ENCODE assay signal across 32 cellular contexts in the genomic region with DNA sequence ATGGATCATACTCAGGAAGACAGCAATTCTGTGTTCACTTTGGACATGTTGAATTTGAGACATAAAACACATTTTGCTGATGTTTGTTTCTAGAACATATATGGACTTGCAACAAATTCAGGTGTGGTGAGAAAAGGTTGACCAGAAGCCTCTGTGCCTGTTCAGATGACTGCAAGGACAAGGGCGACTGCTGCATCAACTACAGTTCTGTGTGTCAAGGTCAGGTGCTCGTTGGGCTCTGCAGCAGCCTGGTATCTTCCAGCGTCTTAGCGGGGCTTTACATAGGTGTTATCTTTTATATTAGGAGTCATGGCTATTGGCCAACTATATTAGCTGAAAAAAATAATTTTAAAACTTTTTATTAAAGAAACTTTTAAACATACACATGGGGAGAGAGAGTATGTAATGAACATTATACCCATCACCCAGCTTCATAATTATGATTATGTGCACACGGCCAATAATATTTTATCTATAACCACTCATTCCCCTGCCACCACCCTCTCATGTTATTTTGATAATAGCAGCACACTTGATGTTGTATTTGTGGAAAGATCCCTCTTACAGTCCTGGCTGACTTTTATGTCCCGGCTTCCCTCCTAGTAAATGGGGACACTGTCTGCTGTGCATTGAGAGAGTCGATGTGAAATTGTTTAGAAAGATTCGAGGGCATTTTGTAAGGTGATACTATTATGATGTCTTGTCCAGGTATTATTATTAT.
"Had no signal": no experiment of that assay in that cellular context is flagged by ENCODE, and none has a peak within 500 bp of the region (broad histone marks: within the 10 kb centered on the region; RNA-seq: fewer than 3 reads in every experiment).

No MANE protein-coding gene starts in this region.

- DNase-seq: activated B cell treated with CpG ODN at 0.5 μM for 24 hours; activated CD4-positive, alpha-beta T cell treated with anti-CD3 and anti-CD28 coated beads for 48 hours; activated CD4-positive, alpha-beta T cell treated with anti-CD3 and anti-CD28 coated beads, Interleukin-2, amount 50 U/mL, for 1 hour; activated CD4-positive, alpha-beta T cell treated with anti-CD3 and anti-CD28 coated beads, Interleukin-2, amount 50 U/mL, for 48 hours; activated CD8-positive, alpha-beta memory T cell treated with anti-CD3 and anti-CD28 coated beads for 24 hours; activated CD8-positive, alpha-beta T cell treated with anti-CD3 and anti-CD28 coated beads for 36 hours; activated effector memory CD4-positive, alpha-beta T cell treated with Interleukin-2 at 50 U/mL for 16 hours; activated gamma-delta T cell treated with Interleukin-2 at 50 U/mL for 16 hours; activated naive CD4-positive, alpha-beta T cell treated with anti-CD3 and anti-CD28 coated beads, Interleukin-2, amount 50 U/mL, for 16 hours; activated naive CD4-positive, alpha-beta T cell treated with Interleukin-2 at 50 U/mL for 16 hours; activated T-cell treated with anti-CD3 and anti-CD28 coated beads, Interleukin-2, amount 50 U/mL, for 4 hours; amniotic stem cell; anterior cingulate cortex; brain microvascular endothelial cell; caudate nucleus; cortex of kidney; dermis blood vessel endothelial cell; effector CD4-positive, alpha-beta T cell; effector memory CD8-positive, alpha-beta T cell; erythroblast; foreskin keratinocyte; gastrocnemius medialis; T-helper 1 cell; T-helper 17 cell; T1000; WERI-Rb-1 had no signal

- H3K4me3 ChIP-seq: esophagus muscularis mucosa, gastrocnemius medialis had no signal

- ATAC-seq: activated CD4-positive, CD25-positive, alpha-beta regulatory T cell treated with anti-CD3 and anti-CD28 coated beads, Interleukin-2, amount 50 U/mL, for 24 hours; activated CD8-positive, alpha-beta T cell treated with anti-CD3 and anti-CD28 coated beads for 36 hours; activated T-cell treated with anti-CD3 and anti-CD28 coated beads, Interleukin-2, amount 50 U/mL, for 4 hours; activated T-helper 17 cell treated with anti-CD3 and anti-CD28 coated beads, Interleukin-2, amount 50 U/mL, for 72 hours; effector memory CD8-positive, alpha-beta T cell; foreskin keratinocyte; gastrocnemius medialis; T-helper 17 cell had no signal

- H3K9me3 ChIP-seq: esophagus muscularis mucosa, gastrocnemius medialis had no signal

- H3K36me3 ChIP-seq: brain microvascular endothelial cell, gastrocnemius medialis, WERI-Rb-1 had no signal

- H3K27me3 ChIP-seq: brain microvascular endothelial cell, esophagus muscularis mucosa, foreskin keratinocyte, gastrocnemius medialis had no signal

- H3K4me1 ChIP-seq: esophagus muscularis mucosa, foreskin keratinocyte, gastrocnemius medialis had no signal

- FAIRE-seq: astrocyte, bronchial epithelial cell, colon had no signal

- H3K27ac ChIP-seq: brain microvascular endothelial cell, esophagus muscularis mucosa, foreskin keratinocyte, gastrocnemius medialis, WERI-Rb-1 had no signal
